In genomic region chr4:184977747-184978146, GRCh38 we compare ENCODE assay signal across 32 cellular contexts. TPM values are rescaled to one million over a fixed set of nuclear protein-coding genes. Genes with fewer than 3 reads are reported as not detected.
A peak's percentile ranks its signal among the peaks of the same experiment; 100 is the strongest.
DNase-seq lines count a peak whose midpoint lies in the region; ATAC-seq, FAIRE-seq and TF ChIP-seq lines count a peak whose summit lies in the region.
"Had no signal": no experiment of that assay in that cellular context is flagged by ENCODE, and none has a peak within 500 bp of the region (broad histone marks: within the 10 kb centered on the region; RNA-seq: fewer than 3 reads in every experiment).

No MANE protein-coding gene starts in this region.

- TF ChIP-seq CTCF in astrocyte (IDR thresholded peaks at IDR 0.05; ENCODE audit: insufficient read depth, low read depth, low read length): no peak
- TF ChIP-seq CTCF in body of pancreas (IDR thresholded peaks at IDR 0.05): no peak
- no peak for TF ChIP-seq CTCF in pancreas (IDR thresholded peaks at IDR 0.05)
- no peak for TF ChIP-seq CTCF in foreskin keratinocyte (conservative IDR thresholded peaks at IDR 0.05)

- H3K27ac ChIP-seq in astrocyte (ENCODE audit: low read depth, low read length) (no peak overlapping the region), body of pancreas (no peak overlapping the region), pancreas (no peak overlapping the region), foreskin keratinocyte (no peak overlapping the region)
- H3K27ac ChIP-seq: BLaER1 had no signal

- H3K4me3 ChIP-seq in astrocyte (ENCODE audit: insufficient read depth, low read depth, low read length) (no peak overlapping the region), body of pancreas (no peak overlapping the region), pancreas (no peak overlapping the region)
- H3K4me3 ChIP-seq: BLaER1, GM12878 had no signal

- H3K4me1 ChIP-seq in astrocyte (ENCODE audit: insufficient read depth, low read length): no peaks in the 10 kb centered on the region
- H3K4me1 ChIP-seq in body of pancreas: peaks cover 4% of the 10 kb centered on the region
- peaks cover 0 to 6% (median 3%) of the 10 kb centered on the region in 3 donors for H3K4me1 ChIP-seq in pancreas
- no peaks in the 10 kb centered on the region for H3K4me1 ChIP-seq in foreskin keratinocyte
- H3K4me1 ChIP-seq: BE2C had no signal

- H3K4me3 Mint-ChIP-seq in astrocyte (ENCODE audit: unreplicated experiment): no peak overlapping the region
- H3K4me3 Mint-ChIP-seq in activated naive CD8-positive, alpha-beta T cell treated with anti-CD3 and anti-CD28 coated beads for 36 hours: no peak overlapping the region
- H3K4me3 Mint-ChIP-seq: CD14-positive monocyte; CD4-positive, CD25-positive, alpha-beta regulatory T cell; CD8-positive, alpha-beta memory T cell had no signal

- H3K79me2 ChIP-seq in astrocyte (ENCODE audit: insufficient read depth, low read length): no peaks in the 10 kb centered on the region

- peaks cover 7% of the 10 kb centered on the region for H3K9me3 Mint-ChIP-seq in astrocyte (ENCODE audit: unreplicated experiment)
- no peaks in the 10 kb centered on the region for H3K9me3 Mint-ChIP-seq in activated naive CD8-positive, alpha-beta T cell treated with anti-CD3 and anti-CD28 coated beads for 36 hours

- no peaks in the 10 kb centered on the region for H3K36me3 Mint-ChIP-seq in astrocyte (ENCODE audit: low read depth, unreplicated experiment)
- no peaks in the 10 kb centered on the region for H3K36me3 Mint-ChIP-seq in activated naive CD8-positive, alpha-beta T cell treated with anti-CD3 and anti-CD28 coated beads for 36 hours
- H3K36me3 Mint-ChIP-seq: CD14-positive monocyte; CD4-positive, alpha-beta memory T cell; CD4-positive, CD25-positive, alpha-beta regulatory T cell had no signal

- FAIRE-seq in astrocyte (lab: Jason Lieb, UNC): no peak
- FAIRE-seq in pancreas (lab: Jason Lieb, UNC): no peak
- FAIRE-seq: A204.1, GM12878, GM12892, GM18507 had no signal

- no peak overlapping the region for H2AFZ ChIP-seq in astrocyte (ENCODE audit: low read depth, low read length)

- H3K4me1 Mint-ChIP-seq in astrocyte (ENCODE audit: low read depth, unreplicated experiment): no peaks in the 10 kb centered on the region
- no peaks in the 10 kb centered on the region for H3K4me1 Mint-ChIP-seq in activated naive CD8-positive, alpha-beta T cell treated with anti-CD3 and anti-CD28 coated beads for 36 hours
- H3K4me1 Mint-ChIP-seq: CD8-positive, alpha-beta memory T cell had no signal

- no peak overlapping the region for H3K4me2 ChIP-seq in astrocyte (ENCODE audit: low read length)
- H3K4me2 ChIP-seq: BLaER1 had no signal

- peak overlapping the region; percentile 14 for H3K27ac Mint-ChIP-seq in astrocyte (ENCODE audit: unreplicated experiment)
- H3K27ac Mint-ChIP-seq in activated naive CD8-positive, alpha-beta T cell treated with anti-CD3 and anti-CD28 coated beads for 36 hours: no peak overlapping the region
- H3K27ac Mint-ChIP-seq: CD14-positive monocyte; CD4-positive, alpha-beta memory T cell; CD4-positive, CD25-positive, alpha-beta regulatory T cell; CD8-positive, alpha-beta memory T cell had no signal

- ATAC-seq in body of pancreas (peak; percentile 45), pancreas (peak; percentile 48 to 72 (median 62)), foreskin keratinocyte (no peak)
- ATAC-seq: GM12878 had no signal

- H3K27me3 Mint-ChIP-seq in astrocyte (ENCODE audit: low read depth, unreplicated experiment): peaks cover 39% of the 10 kb centered on the region
- H3K27me3 Mint-ChIP-seq in activated naive CD8-positive, alpha-beta T cell treated with anti-CD3 and anti-CD28 coated beads for 36 hours: peaks cover 8% of the 10 kb centered on the region

- intact Hi-C loops in body of pancreas (cut with DNase I) (no loop called here), pancreas (cut with DNase I) (no loop called here)

- DNase-seq in astrocyte (ENCODE audit: low read depth) (no peak), body of pancreas (no peak), islet precursor cell (peak; percentile 12), pancreas (no peak), NCI-H526 (lab: John Stamatoyannopoulos, UW) (no peak), foreskin keratinocyte (no peak)
- DNase-seq in activated naive CD8-positive, alpha-beta T cell treated with anti-CD3 and anti-CD28 coated beads for 36 hours: no peak
- DNase-seq: 8988T; ACHN; BE2C; C1 segment of cervical spinal cord; CD4-positive, alpha-beta memory T cell; CD4-positive, CD25-positive, alpha-beta regulatory T cell; CD8-positive, alpha-beta memory T cell; COR-L47; DMS 273 treated with DMSO at 0.1 percent for 48 hours; DMS153; DMS53; DMS79; DND-41; EL; GDM1 had no signal

- H4K20me1 ChIP-seq in astrocyte (ENCODE audit: insufficient read depth, low read length): no peaks in the 10 kb centered on the region
- H4K20me1 ChIP-seq: BLaER1 had no signal

- H3K36me3 ChIP-seq in astrocyte (ENCODE audit: insufficient read depth, low read length) (no peaks in the 10 kb centered on the region), body of pancreas (replicated peaks in 1 of 2; ENCODE audit: insufficient read depth in 1 of 2, low read depth in 2 of 2) (no peaks in the 10 kb centered on the region), pancreas (no peaks in the 10 kb centered on the region)
- H3K36me3 ChIP-seq: BE2C, BLaER1 had no signal

- no peaks in the 10 kb centered on the region for H3K9me3 ChIP-seq in astrocyte (ENCODE audit: insufficient read depth, low read depth, low read length)
- no peaks in the 10 kb centered on the region for H3K9me3 ChIP-seq in body of pancreas
- no peaks in the 10 kb centered on the region for H3K9me3 ChIP-seq in pancreas
- H3K9me3 ChIP-seq: BE2C, BLaER1 had no signal

- no peak for TF ChIP-seq POLR2A in body of pancreas (IDR thresholded peaks at IDR 0.05)

- 14 to 24% methylated on average over 3 of the region's 3 CpGs for WGBS in body of pancreas, 2 donors
- WGBS in pancreas, 2 donors: 22 to 25% methylated on average over 3 of the region's 3 CpGs

- peaks cover 3% of the 10 kb centered on the region for H3K27me3 ChIP-seq in astrocyte (ENCODE audit: insufficient read depth, low read length)
- no peaks in the 10 kb centered on the region for H3K27me3 ChIP-seq in body of pancreas
- no peaks in the 10 kb centered on the region for H3K27me3 ChIP-seq in pancreas
- peaks cover 6% of the 10 kb centered on the region for H3K27me3 ChIP-seq in foreskin keratinocyte
- H3K27me3 ChIP-seq: BE2C, BLaER1 had no signal

- no peak overlapping the region for H3K9ac ChIP-seq in astrocyte (ENCODE audit: low read length)
- H3K9ac ChIP-seq: BLaER1 had no signal

RNA-seq across cellular contexts. Expression of gene HELT, which starts 40.5 kb away (rescaled TPM):
- total RNA-seq in astrocyte (not detected in 2 replicates), body of pancreas (not detected), pancreas (not detected), foreskin keratinocyte (not detected in 2 replicates)
- polyA plus RNA-seq in pancreas (not detected), foreskin keratinocyte (not detected in 2 replicates)
- not detected for total RNA-seq in activated naive CD8-positive, alpha-beta T cell treated with anti-CD3 and anti-CD28 coated beads for 36 hours
- total RNA-seq: A673; CD4-positive, alpha-beta memory T cell; CD4-positive, CD25-positive, alpha-beta regulatory T cell; CD8-positive, alpha-beta memory T cell; Daoy; G401; GM12878 had no signal
- polyA plus RNA-seq: AG04450; CD14-positive monocyte; CD4-positive, alpha-beta memory T cell; CD4-positive, CD25-positive, alpha-beta regulatory T cell; CD8-positive, alpha-beta memory T cell; GM12878 had no signal
